ENCODE assay signal across 1 cellular context in the genomic region with DNA sequence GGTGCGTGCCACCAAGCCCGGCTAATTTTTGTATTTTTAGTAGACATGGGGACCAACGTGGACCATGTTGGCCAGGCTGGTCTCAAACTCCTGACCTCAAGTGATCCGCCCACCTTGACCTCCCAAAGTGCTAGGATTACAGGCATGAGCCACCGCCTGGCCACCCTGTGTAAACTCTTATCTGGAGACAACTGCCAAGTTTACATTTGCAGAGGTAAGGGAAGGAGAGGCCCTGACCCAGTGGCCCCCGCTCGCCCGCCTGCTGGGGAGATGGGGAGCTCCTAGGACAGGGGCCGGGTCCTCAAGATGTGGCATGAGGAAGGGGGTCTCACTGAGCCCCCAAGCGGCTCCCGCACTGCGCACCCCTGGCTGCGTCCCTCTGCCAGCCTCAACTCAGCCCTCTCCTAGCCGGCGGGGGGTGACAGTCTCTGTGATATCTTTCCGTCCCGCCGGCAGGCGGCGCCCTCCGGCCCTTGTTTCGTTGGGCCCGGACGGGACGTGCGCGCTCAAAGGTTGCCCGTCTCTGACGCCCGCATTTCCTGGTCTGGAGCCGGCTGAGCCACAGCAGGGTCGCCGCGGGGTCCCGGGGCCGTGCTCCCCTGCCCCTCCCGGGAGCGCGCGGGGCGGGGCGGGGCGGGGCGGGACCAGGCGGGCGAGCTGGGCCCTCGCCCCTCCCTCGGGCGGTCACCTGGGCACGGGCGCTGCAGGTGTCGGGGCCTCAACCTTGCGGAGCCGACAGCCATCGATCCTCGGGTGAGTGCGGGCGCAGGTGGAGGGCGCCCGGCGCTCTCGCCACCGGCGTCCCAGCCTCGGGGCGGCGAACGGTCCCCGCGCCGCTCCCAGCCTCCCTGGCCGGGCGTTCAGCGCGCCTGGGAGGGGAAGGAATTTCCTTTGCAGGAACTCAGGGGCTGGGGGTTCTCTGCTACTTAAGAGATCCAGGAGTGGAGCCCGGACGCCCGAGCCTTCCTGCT.
TF ChIP-seq lines count a peak whose summit lies in the region.

A gene with protein sequence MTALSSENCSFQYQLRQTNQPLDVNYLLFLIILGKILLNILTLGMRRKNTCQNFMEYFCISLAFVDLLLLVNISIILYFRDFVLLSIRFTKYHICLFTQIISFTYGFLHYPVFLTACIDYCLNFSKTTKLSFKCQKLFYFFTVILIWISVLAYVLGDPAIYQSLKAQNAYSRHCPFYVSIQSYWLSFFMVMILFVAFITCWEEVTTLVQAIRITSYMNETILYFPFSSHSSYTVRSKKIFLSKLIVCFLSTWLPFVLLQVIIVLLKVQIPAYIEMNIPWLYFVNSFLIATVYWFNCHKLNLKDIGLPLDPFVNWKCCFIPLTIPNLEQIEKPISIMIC (plus strand): TSS at position 533 of the 971 bp plus-strand sequence. CDS start 45,978 bp downstream, outside the sequence.

TF ChIP-seq in HepG2, 621 proteins besides CTCF, POLR2A, EP300 and RAD21 (continued from another document and continues in another):
- TF ChIP-seq, protein P1, sequence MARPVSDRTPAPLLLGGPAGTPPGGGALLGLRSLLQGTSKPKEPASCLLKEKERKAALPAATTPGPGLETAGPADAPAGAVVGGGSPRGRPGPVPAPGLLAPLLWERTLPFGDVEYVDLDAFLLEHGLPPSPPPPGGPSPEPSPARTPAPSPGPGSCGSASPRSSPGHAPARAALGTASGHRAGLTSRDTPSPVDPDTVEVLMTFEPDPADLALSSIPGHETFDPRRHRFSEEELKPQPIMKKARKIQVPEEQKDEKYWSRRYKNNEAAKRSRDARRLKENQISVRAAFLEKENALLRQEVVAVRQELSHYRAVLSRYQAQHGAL (CRISPR knock-in tag; IDR thresholded peaks at IDR 0.05; ENCODE audit: not compliant biosample characterization), result no peak
- TF ChIP-seq YY1 (IDR thresholded peaks at IDR 0.05; ENCODE audit: insufficient read depth, insufficient replicate concordance, low read depth, low read length) (peak; percentile 10), CBFB (CRISPR knock-in tag; IDR thresholded peaks at IDR 0.05) (peak; percentile 53; the same call in 1 of the 2 replicates), ZNF260 (CRISPR knock-in tag; IDR thresholded peaks at IDR 0.05; ENCODE audit: borderline replicate concordance, low read depth) (no peak), ZNF430 (CRISPR knock-in tag; IDR thresholded peaks at IDR 0.05) (peak; percentile 63; the same call in 1 of the 2 replicates), MEIS2 (CRISPR knock-in tag; IDR thresholded peaks at IDR 0.05) (peak; percentile 88), KMT2B (CRISPR knock-in tag; IDR thresholded peaks at IDR 0.05) (peak; percentile 83), FOXA1 (IDR thresholded peaks at IDR 0.05) (no peak), FOXA1 (CRISPR knock-in tag; IDR thresholded peaks at IDR 0.05) (peak; percentile 60), ZNF558 (CRISPR knock-in tag; IDR thresholded peaks at IDR 0.05; ENCODE audit: borderline replicate concordance) (peak; percentile 50; the same call in 1 of the 2 replicates), SAP130 (CRISPR knock-in tag; IDR thresholded peaks at IDR 0.05; ENCODE audit: low read depth) (peak; percentile 65), KLF9 (CRISPR knock-in tag; IDR thresholded peaks at IDR 0.05; ENCODE audit: low read depth) (no peak; the same call in 1 of the 2 replicates), ZNF367 (CRISPR knock-in tag; IDR thresholded peaks at IDR 0.05; ENCODE audit: borderline replicate concordance) (no peak), HMG20A (CRISPR knock-in tag; IDR thresholded peaks at IDR 0.05; ENCODE audit: borderline replicate concordance) (no peak; the same call in 1 of the 2 replicates), POLR2AphosphoS5 (IDR thresholded peaks at IDR 0.05; ENCODE audit: low read depth, low read length) (no peak), TFE3 (CRISPR knock-in tag; IDR thresholded peaks at IDR 0.05) (0 out of 2 replicates have a peak, but pooled peaks have one; percentile 16), MIER3 (CRISPR knock-in tag; IDR thresholded peaks at IDR 0.05; ENCODE audit: borderline replicate concordance) (no peak), FOXP1 (IDR thresholded peaks at IDR 0.05) (no peak), FOXP1 (CRISPR knock-in tag; IDR thresholded peaks at IDR 0.05) (0 out of 2 replicates have a peak, but pooled peaks have one; percentile 10), ZNF768 (CRISPR knock-in tag; IDR thresholded peaks at IDR 0.05) (peak; percentile 80), SNAPC4 (CRISPR knock-in tag; IDR thresholded peaks at IDR 0.05) (no peak), NR2C2 (CRISPR knock-in tag; IDR thresholded peaks at IDR 0.05; ENCODE audit: borderline replicate concordance) (peak; percentile 36; the same call in 1 of the 2 replicates), CEBPZ (IDR thresholded peaks at IDR 0.05; ENCODE audit: low read length) (no peak)
- TF ChIP-seq, protein P2, sequence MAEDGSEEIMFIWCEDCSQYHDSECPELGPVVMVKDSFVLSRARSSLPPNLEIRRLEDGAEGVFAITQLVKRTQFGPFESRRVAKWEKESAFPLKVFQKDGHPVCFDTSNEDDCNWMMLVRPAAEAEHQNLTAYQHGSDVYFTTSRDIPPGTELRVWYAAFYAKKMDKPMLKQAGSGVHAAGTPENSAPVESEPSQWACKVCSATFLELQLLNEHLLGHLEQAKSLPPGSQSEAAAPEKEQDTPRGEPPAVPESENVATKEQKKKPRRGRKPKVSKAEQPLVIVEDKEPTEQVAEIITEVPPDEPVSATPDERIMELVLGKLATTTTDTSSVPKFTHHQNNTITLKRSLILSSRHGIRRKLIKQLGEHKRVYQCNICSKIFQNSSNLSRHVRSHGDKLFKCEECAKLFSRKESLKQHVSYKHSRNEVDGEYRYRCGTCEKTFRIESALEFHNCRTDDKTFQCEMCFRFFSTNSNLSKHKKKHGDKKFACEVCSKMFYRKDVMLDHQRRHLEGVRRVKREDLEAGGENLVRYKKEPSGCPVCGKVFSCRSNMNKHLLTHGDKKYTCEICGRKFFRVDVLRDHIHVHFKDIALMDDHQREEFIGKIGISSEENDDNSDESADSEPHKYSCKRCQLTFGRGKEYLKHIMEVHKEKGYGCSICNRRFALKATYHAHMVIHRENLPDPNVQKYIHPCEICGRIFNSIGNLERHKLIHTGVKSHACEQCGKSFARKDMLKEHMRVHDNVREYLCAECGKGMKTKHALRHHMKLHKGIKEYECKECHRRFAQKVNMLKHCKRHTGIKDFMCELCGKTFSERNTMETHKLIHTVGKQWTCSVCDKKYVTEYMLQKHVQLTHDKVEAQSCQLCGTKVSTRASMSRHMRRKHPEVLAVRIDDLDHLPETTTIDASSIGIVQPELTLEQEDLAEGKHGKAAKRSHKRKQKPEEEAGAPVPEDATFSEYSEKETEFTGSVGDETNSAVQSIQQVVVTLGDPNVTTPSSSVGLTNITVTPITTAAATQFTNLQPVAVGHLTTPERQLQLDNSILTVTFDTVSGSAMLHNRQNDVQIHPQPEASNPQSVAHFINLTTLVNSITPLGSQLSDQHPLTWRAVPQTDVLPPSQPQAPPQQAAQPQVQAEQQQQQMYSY (CRISPR knock-in tag; IDR thresholded peaks at IDR 0.05), result no peak
- TF ChIP-seq, protein P3, sequence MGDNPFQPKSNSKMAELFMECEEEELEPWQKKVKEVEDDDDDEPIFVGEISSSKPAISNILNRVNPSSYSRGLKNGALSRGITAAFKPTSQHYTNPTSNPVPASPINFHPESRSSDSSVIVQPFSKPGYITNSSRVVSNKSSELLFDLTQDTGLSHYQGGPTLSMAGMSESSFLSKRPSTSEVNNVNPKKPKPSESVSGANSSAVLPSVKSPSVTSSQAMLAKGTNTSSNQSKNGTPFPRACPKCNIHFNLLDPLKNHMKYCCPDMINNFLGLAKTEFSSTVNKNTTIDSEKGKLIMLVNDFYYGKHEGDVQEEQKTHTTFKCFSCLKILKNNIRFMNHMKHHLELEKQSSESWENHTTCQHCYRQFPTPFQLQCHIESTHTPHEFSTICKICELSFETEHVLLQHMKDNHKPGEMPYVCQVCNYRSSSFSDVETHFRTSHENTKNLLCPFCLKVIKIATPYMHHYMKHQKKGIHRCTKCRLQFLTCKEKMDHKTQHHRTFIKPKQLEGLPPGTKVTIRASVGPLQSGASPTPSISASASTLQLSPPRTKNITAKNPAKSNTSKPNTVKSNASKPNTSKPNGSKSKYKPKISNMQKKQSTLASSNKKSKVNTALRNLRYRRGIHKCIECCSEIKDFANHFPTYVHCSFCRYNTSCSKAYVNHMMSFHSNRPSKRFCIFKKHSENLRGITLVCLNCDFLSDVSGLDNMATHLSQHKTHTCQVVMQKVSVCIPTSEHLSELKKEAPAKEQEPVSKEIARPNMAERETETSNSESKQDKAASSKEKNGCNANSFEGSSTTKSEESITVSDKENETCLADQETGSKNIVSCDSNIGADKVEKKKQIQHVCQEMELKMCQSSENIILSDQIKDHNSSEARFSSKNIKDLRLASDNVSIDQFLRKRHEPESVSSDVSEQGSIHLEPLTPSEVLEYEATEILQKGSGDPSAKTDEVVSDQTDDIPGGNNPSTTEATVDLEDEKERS (CRISPR knock-in tag; IDR thresholded peaks at IDR 0.05), result 0 out of 2 replicates have a peak, but pooled peaks have one; percentile 29
